8 cellular contexts compared by ENCODE assay signal in the genomic region with DNA sequence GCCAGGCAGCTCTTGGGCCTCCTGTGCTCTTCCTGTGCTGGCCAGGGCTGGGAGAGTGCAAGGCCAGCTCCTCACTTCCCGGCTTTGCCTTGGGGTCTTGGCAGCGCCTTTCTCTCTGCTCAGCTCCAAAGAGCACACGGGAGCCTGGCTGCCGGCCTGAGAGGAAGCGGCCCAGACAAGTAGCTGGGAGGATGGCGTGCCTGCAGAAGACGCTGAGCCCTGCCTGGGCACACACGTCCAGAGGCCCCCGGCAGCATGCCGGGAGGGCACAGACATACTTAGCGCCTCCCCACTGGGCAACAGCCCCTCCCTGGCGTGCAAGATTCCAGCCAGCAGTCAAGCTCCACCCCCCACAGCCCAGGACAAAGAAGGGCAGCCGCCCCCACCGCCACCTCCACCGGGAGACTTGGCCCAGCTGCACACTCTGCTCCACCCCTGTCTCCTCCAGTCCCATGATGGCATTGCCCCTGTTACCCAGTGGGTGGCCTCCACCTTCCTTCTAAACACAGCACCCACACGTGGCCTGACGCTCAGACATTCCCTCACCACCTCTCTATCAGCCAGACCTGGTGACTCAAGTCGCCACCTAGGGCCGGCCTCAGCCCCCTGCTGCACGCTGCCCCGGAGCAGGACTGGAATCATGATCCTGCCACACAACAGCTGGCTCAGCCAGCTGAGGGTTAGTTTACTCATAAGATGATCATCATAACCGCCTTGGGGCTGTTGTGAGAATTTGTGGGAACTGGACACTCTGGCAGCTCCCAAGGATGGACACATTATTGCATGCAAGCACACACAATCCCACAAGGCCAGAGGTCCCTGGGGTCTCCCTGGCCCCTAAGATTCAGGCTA. TPM values are rescaled to one million over a fixed set of nuclear protein-coding genes. Genes with fewer than 3 reads are reported as not detected.
DNase-seq lines count a peak whose midpoint lies in the region; ATAC-seq and TF ChIP-seq lines count a peak whose summit lies in the region.

No MANE protein-coding gene starts in this region.

- peak overlapping the region in 9 of 11 experiments; percentile 8 to 70 (median 57); a peak in 15 of 22 replicates for H3K9ac ChIP-seq in BLaER1 treated with 17β-estradiol and CSF1 and Interleukin-3, amounts not matched to agents 10 nM and 100 nM
- no peak overlapping the region for H3K9ac ChIP-seq in liver (ENCODE audit: low read depth in 1 of 2, low read length in 2 of 2)

- TF ChIP-seq RAD21 in liver (IDR thresholded peaks at IDR 0.05) = peak in 1 of 2 donors; percentile 67

- no peaks in the 10 kb centered on the region; a peak in 1 of 22 replicates for H4K20me1 ChIP-seq in BLaER1 treated with 17β-estradiol and CSF1 and Interleukin-3, amounts not matched to agents 10 nM and 100 nM

- H3K36me3 ChIP-seq in BLaER1 treated with 17β-estradiol and CSF1 and Interleukin-3, amounts not matched to agents 10 nM and 100 nM = no peaks in the 10 kb centered on the region
- H3K36me3 ChIP-seq in liver (ENCODE audit: control insufficient read depth in 4 of 4, insufficient read depth in 3 of 4, low read depth in 1 of 4, low read length in 3 of 4) = no peaks in the 10 kb centered on the region

- peak overlapping the region in 8 of 11 experiments; percentile 31 to 76 (median 64); a peak in 16 of 22 replicates for H3K27ac ChIP-seq in BLaER1 treated with 17β-estradiol and CSF1 and Interleukin-3, amounts not matched to agents 10 nM and 100 nM
- peak overlapping the region; percentile 18 to 28 for H3K27ac ChIP-seq in liver (ENCODE audit: low read depth in 1 of 2, low read length in 2 of 2)

- H3K4me1 ChIP-seq in BLaER1 treated with 17β-estradiol and CSF1 and Interleukin-3, amounts not matched to agents 10 nM and 100 nM = peaks cover 31 to 70% (median 66%) of the 10 kb centered on the region in 10 experiments
- peaks cover 0 to 6% (median 0%) of the 10 kb centered on the region in 4 donors for H3K4me1 ChIP-seq in liver (ENCODE audit: control insufficient read depth in 4 of 4, insufficient read depth in 4 of 4, low read length in 3 of 4)

- 21% methylated on average over 22 of the region's 22 CpGs for WGBS in liver

- peak overlapping the region in 5 of 10 experiments; percentile 7 to 30 (median 19); a peak in 5 of 20 replicates for H3K4me3 ChIP-seq in BLaER1 treated with 17β-estradiol and CSF1 and Interleukin-3, amounts not matched to agents 10 nM and 100 nM
- no peak overlapping the region for H3K4me3 ChIP-seq in liver (ENCODE audit: low read depth in 1 of 3, low read length in 3 of 3)

- H3K9me3 ChIP-seq in BLaER1 treated with 17β-estradiol and CSF1 and Interleukin-3, amounts not matched to agents 10 nM and 100 nM (replicated peaks in 1 of 11) = no peaks in the 10 kb centered on the region
- no peaks in the 10 kb centered on the region for H3K9me3 ChIP-seq in liver (ENCODE audit: control insufficient read depth in 4 of 4, low read length in 3 of 4)

- H3K4me2 ChIP-seq in BLaER1 treated with 17β-estradiol and CSF1 and Interleukin-3, amounts not matched to agents 10 nM and 100 nM = peak overlapping the region; percentile 60 to 91 (median 78)

- DNase-seq in NCI-H2107 (lab: John Stamatoyannopoulos, UW) (peak; percentile 20), dermis blood vessel endothelial cell (peak; percentile 85), occipital lobe (lab: John Stamatoyannopoulos, UW) (no peak)
- DNase-seq in activated CD4-positive, alpha-beta T cell treated with anti-CD3 and anti-CD28 coated beads for 24 hours (ENCODE audit: low read depth in 2 of 2) = peak; percentile 29 to 44
- peak; percentile 30 for DNase-seq in stimulated activated CD8-positive, alpha-beta memory T cell treated with anti-CD3 and anti-CD28 coated beads, Interleukin-12 subunit alpha, Interleukin-12 subunit beta, amount 100 ng/mL, for 1 hour (ENCODE audit: low read depth)

- peaks cover 0 to 4% (median 0%) of the 10 kb centered on the region in 11 experiments; a peak in 1 of 22 replicates for H3K27me3 ChIP-seq in BLaER1 treated with 17β-estradiol and CSF1 and Interleukin-3, amounts not matched to agents 10 nM and 100 nM
- no peaks in the 10 kb centered on the region for H3K27me3 ChIP-seq in liver (ENCODE audit: control insufficient read depth in 4 of 4, insufficient read depth in 4 of 4, low read length in 3 of 4)

- ATAC-seq in GM21367 (IDR thresholded peaks at IDR 0.05; ENCODE audit: unreplicated experiment) = peak; percentile 64

- peak; percentile 29 for TF ChIP-seq CTCF in liver (IDR thresholded peaks at IDR 0.05; ENCODE audit: low read depth, low read length, missing input control)

TF ChIP-seq in liver, 16 proteins besides CTCF, POLR2A, EP300 and RAD21:
- TF ChIP-seq TAF1 (conservative IDR thresholded peaks at IDR 0.05) = no peak
- no peak for TF ChIP-seq HNF4A (conservative IDR thresholded peaks at IDR 0.05)
- no peak for TF ChIP-seq FOXA1 (IDR thresholded peaks at IDR 0.05)
- peak in 1 of 2 donors; percentile 51 for TF ChIP-seq EGR1 (IDR thresholded peaks at IDR 0.05; ENCODE audit: low read depth in 2 of 2)
- peak; percentile 43 for TF ChIP-seq SP1 (IDR thresholded peaks at IDR 0.05)
- TF ChIP-seq NR2F2 (IDR thresholded peaks at IDR 0.05) = peak; percentile 22

RNA-seq across cellular contexts. Expression of a gene that starts 12.4 kb away (rescaled TPM):
- total RNA-seq in dermis blood vessel endothelial cell = not detected in 2 replicates
- 1 to 10 TPM in 1 of 2 donors, not detected in 1; 1.3 TPM for total RNA-seq in liver
- polyA plus RNA-seq in liver = 1 to 10 TPM in 1 of 2 donors, under 1 TPM in 1; 0.31 to 1.2 TPM
- total RNA-seq in occipital lobe = not detected

RNA-seq across cellular contexts. Expression of a gene that starts 23.2 kb away (rescaled TPM):
- 4.2 and 12.6 TPM in 2 replicates for total RNA-seq in dermis blood vessel endothelial cell
- 10 to 100 TPM; 15.3 to 72.5 TPM for total RNA-seq in liver
- polyA plus RNA-seq in liver = 10 to 100 TPM in 1 of 2 donors, 1 to 10 TPM in 1; 8.3 to 56.3 TPM
- 17.6 TPM for total RNA-seq in occipital lobe

RNA-seq across cellular contexts. Expression of a gene that starts 27.7 kb away (rescaled TPM):
- total RNA-seq in dermis blood vessel endothelial cell (35.2 and 45.8 TPM in 2 replicates), liver (10 to 100 TPM in 1 of 2 donors, 1 to 10 TPM in 1; 7.4 to 26.1 TPM), occipital lobe (69.9 TPM)
- polyA plus RNA-seq in liver = 1 to 10 TPM in 1 of 2 donors, under 1 TPM in 1; 0.90 to 6.7 TPM

RNA-seq across cellular contexts. Expression of a gene that starts 48.2 kb away (rescaled TPM):
- total RNA-seq in dermis blood vessel endothelial cell = 5.1 and 5.8 TPM in 2 replicates
- total RNA-seq in liver = under 1 TPM; 0.50 to 0.84 TPM
- polyA plus RNA-seq in liver = under 1 TPM in 1 of 2 donors, not detected in 1; 0.67 TPM
- total RNA-seq in occipital lobe = 21.5 TPM

Comparison
In these comparisons a context has a peak if more than half of its experiments do, and no peak if none do; other contexts are left out.
1. H3K9ac ChIP-seq: peak in BLaER1 treated with 17β-estradiol and CSF1 and Interleukin-3, amounts not matched to agents 10 nM and 100 nM (9 of 11); none in liver (0 of 2).